ENCODE assay signal across 1 cellular context in genomic region chr5:31743678-31744077, GRCh38.
TF ChIP-seq lines count a peak whose summit lies in the region.

No MANE protein-coding gene starts in this region.

TF ChIP-seq in HepG2, 621 proteins besides CTCF, POLR2A, EP300 and RAD21 (continued from another document):
- TF ChIP-seq ZHX1 (CRISPR knock-in tag; IDR thresholded peaks at IDR 0.05; ENCODE audit: low read depth) (no peak), ZFP62 (CRISPR knock-in tag; IDR thresholded peaks at IDR 0.05) (no peak), SNAI1 (CRISPR knock-in tag; IDR thresholded peaks at IDR 0.05; ENCODE audit: borderline replicate concordance) (no peak), ZNF816 (CRISPR knock-in tag; IDR thresholded peaks at IDR 0.05; ENCODE audit: borderline replicate concordance) (no peak), NFE2L2 (IDR thresholded peaks at IDR 0.05; ENCODE audit: low read length) (peak; percentile 49)
TF ChIP-seq in HepG2: peak in this region for 1.
